ENCODE assay signal across 18 cellular contexts in genomic region chr15:35450492-35450891, GRCh38.
DNase-seq lines count a peak whose midpoint lies in the region; ATAC-seq and TF ChIP-seq lines count a peak whose summit lies in the region.
"Had no signal": no experiment of that assay in that cellular context is flagged by ENCODE, and none has a peak within 500 bp of the region (broad histone marks: within the 10 kb centered on the region; RNA-seq: fewer than 3 reads in every experiment).

No MANE protein-coding gene starts in this region.

- ATAC-seq in HG03108 (IDR thresholded peaks at IDR 0.05; ENCODE audit: unreplicated experiment), result no peak
- ATAC-seq: left lung; naive thymus-derived CD8-positive, alpha-beta T cell had no signal

- DNase-seq in NOMO-1 treated with DMSO at 0.1 percent for 48 hours (lab: John Stamatoyannopoulos, UW; ENCODE audit: unreplicated experiment) (peak; percentile 3), NOMO-1 (lab: John Stamatoyannopoulos, UW; ENCODE audit: unreplicated experiment in 2 of 2) (no peak), amniotic epithelial cell (ENCODE audit: low read depth) (peak; percentile 73), fibroblast of villous mesenchyme (ENCODE audit: low read depth) (peak; percentile 59), stromal cell of bone marrow (ENCODE audit: low read depth) (peak; percentile 68), T1000 (lab: John Stamatoyannopoulos, UW) (no peak)
- DNase-seq in activated naive CD4-positive, alpha-beta T cell (lab: John Stamatoyannopoulos, UW), result no peak
- DNase-seq: 8988T; activated CD4-positive, alpha-beta T cell treated with anti-CD3 and anti-CD28 coated beads for 4 hours; CD8-positive, alpha-beta memory T cell; cerebellar nuclear complex; left lung; naive thymus-derived CD8-positive, alpha-beta T cell; NCI-H2029 treated with DMSO at 0.1 percent for 48 hours; NCI-H774; testis had no signal

- H3K4me3 ChIP-seq in fibroblast of villous mesenchyme (ENCODE audit: low read depth, low read length), result no peak overlapping the region
- H3K4me3 ChIP-seq: hepatocyte, left lung, testis had no signal

- no peak for TF ChIP-seq CTCF in fibroblast of villous mesenchyme (IDR thresholded peaks at IDR 0.05; ENCODE audit: insufficient read depth, low read depth, low read length)

Comparison
In these comparisons a context has a peak if more than half of its experiments do, and no peak if none do; other contexts are left out.
1. DNase-seq: peak in NOMO-1 treated with DMSO at 0.1 percent for 48 hours (single experiment), amniotic epithelial cell (single experiment), fibroblast of villous mesenchyme (single experiment) and stromal cell of bone marrow (single experiment); none in NOMO-1 (0 of 2), activated naive CD4-positive, alpha-beta T cell (0 of 4) and T1000 (single experiment).